2 cellular contexts compared by ENCODE assay signal in the genomic region with DNA sequence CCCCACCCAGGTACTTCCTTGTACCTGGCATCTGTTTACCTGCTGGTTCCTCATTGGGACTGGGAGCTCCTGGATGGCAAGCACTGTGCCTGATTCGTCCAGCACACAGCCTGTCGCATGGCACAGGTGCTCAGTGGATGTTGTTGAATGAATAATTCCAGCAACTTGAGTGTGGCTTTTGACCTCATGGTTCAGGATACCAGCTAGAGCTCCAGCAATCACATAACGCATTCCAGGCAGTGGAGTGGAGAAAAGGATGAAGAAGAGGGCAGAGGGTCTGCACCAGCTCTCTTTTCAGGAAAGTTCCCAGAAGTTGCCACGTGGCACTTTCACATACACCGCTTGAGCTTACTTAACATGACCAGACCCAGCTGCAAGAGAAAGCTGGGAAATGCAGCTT.
TF ChIP-seq lines count a peak whose summit lies in the region.

No MANE protein-coding gene starts in this region.

TF ChIP-seq in H1, 55 proteins besides CTCF, POLR2A, EP300 and RAD21:
- TF ChIP-seq, protein P1, sequence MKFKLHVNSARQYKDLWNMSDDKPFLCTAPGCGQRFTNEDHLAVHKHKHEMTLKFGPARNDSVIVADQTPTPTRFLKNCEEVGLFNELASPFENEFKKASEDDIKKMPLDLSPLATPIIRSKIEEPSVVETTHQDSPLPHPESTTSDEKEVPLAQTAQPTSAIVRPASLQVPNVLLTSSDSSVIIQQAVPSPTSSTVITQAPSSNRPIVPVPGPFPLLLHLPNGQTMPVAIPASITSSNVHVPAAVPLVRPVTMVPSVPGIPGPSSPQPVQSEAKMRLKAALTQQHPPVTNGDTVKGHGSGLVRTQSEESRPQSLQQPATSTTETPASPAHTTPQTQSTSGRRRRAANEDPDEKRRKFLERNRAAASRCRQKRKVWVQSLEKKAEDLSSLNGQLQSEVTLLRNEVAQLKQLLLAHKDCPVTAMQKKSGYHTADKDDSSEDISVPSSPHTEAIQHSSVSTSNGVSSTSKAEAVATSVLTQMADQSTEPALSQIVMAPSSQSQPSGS (IDR thresholded peaks at IDR 0.05; ENCODE audit: low read length) = no peak
- TF ChIP-seq KDM1A (IDR thresholded peaks at IDR 0.05; ENCODE audit: borderline replicate concordance, low read length) = 0 out of 2 replicates have a peak, but pooled peaks have one; percentile 23

TF ChIP-seq in GM12891, 5 proteins besides CTCF, POLR2A, EP300 and RAD21:
- TF ChIP-seq SPI1 (IDR thresholded peaks at IDR 0.05; ENCODE audit: low read depth, low read length) (no peak), TAF1 (IDR thresholded peaks at IDR 0.05; ENCODE audit: low read depth, low read length) (no peak), POLR2AphosphoS5 (IDR thresholded peaks at IDR 0.05; ENCODE audit: low read depth, low read length) (no peak)
